In the genomic region with DNA sequence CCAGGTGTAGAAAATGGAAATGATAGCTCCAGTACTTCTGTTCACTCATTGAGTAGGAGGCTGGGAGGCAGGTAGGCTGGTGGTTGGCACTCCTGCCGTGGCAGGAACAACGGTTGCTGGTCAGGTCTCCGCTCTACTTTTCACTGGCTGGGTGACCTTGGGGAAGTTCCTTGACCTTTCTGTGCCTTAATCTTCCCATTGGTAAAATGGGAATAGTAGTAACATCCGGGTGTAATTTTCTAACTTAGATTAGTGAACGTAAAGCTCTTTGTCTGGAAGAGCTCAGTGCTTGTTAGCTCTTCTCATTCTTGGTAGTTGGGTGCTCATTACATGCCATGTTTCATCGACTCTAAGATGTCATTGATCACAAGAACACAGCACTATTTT, we compare ENCODE assay signal across 1 cellular context.
TF ChIP-seq lines count a peak whose summit lies in the region.

No MANE protein-coding gene starts in this region.

TF ChIP-seq in IMR-90, 13 proteins besides CTCF, POLR2A, EP300 and RAD21 (continued from another document):
- TF ChIP-seq SMC3 (IDR thresholded peaks at IDR 0.05; ENCODE audit: low read depth, low read length) (no peak), FOS (IDR thresholded peaks at IDR 0.05; ENCODE audit: low read depth, low read length) (no peak)
